ENCODE assay signal across 16 cellular contexts in genomic region chr17:75723201-75723930, GRCh38. TPM values are rescaled to one million over a fixed set of nuclear protein-coding genes. Genes with fewer than 3 reads are reported as not detected.
DNase-seq lines count a peak whose midpoint lies in the region; ATAC-seq, FAIRE-seq and TF ChIP-seq lines count a peak whose summit lies in the region.
"Had no signal": no experiment of that assay in that cellular context is flagged by ENCODE, and none has a peak within 500 bp of the region (broad histone marks: within the 10 kb centered on the region; RNA-seq: fewer than 3 reads in every experiment).

No MANE protein-coding gene starts in this region.

- H3K36me3 ChIP-seq in bronchial epithelial cell (ENCODE audit: control insufficient read depth, insufficient read depth, low read length): peaks cover 38% of the 10 kb centered on the region
- peaks cover 0 to 46% (median 3%) of the 10 kb centered on the region in 3 donors for H3K36me3 ChIP-seq in tibial nerve
- H3K36me3 ChIP-seq in BE2C: no peaks in the 10 kb centered on the region

- H3K4me1 ChIP-seq in tibial nerve: peaks cover 0 to 63% (median 23%) of the 10 kb centered on the region in 4 donors
- no peaks in the 10 kb centered on the region for H3K4me1 ChIP-seq in BE2C

- FAIRE-seq in bronchial epithelial cell (lab: Jason Lieb, UNC): peak; percentile 28
- FAIRE-seq: A204.1, colon, GM12891 had no signal

- 27 to 49% methylated on average over 3 to 9 of the region's 16 CpGs for WGBS in tibial nerve, 2 donors

- H3K9me3 ChIP-seq in tibial nerve (no peaks in the 10 kb centered on the region), BE2C (no peaks in the 10 kb centered on the region)

- TF ChIP-seq EP300 in tibial nerve (IDR thresholded peaks at IDR 0.05): peak in 1 of 2 donors; percentile 44

- TF ChIP-seq POLR2A in tibial nerve (IDR thresholded peaks at IDR 0.05): no peak

- DNase-seq in NCI-H2081 (lab: John Stamatoyannopoulos, UW): peak; percentile 17 to 21
- DNase-seq in NCI-H2081 treated with DMSO at 0.1 percent for 48 hours (lab: John Stamatoyannopoulos, UW): no peak
- peak; percentile 72 for DNase-seq in bronchial epithelial cell (ENCODE audit: low read depth)
- DNase-seq in tibial nerve (ENCODE audit: low spot score in 2 of 2): no peak
- no peak for DNase-seq in activated naive CD4-positive, alpha-beta T cell treated with anti-CD3 and anti-CD28 coated beads, Interleukin-2, amount 50 U/mL, for 16 hours
- no peak for DNase-seq in BE2C
- DNase-seq: activated CD4-positive, alpha-beta T cell treated with anti-CD3 and anti-CD28 coated beads for 1 hour; DMS 273 treated with DMSO at 0.1 percent for 48 hours; NCI-H2227 treated with DMSO at 0.1 percent for 48 hours; stimulated activated CD8-positive, alpha-beta memory T cell treated with anti-CD3 and anti-CD28 coated beads, Interleukin-4, amount 100 ng/mL, for 48 hours had no signal

- H3K27ac ChIP-seq in layer of hippocampus (ENCODE audit: low read depth, low read length): peak overlapping the region; percentile 92
- peak overlapping the region; percentile 89 to 98 (median 95) for H3K27ac ChIP-seq in tibial nerve
- H3K27ac ChIP-seq: SK-N-MC had no signal

- no peaks in the 10 kb centered on the region for H3K27me3 ChIP-seq in bronchial epithelial cell (ENCODE audit: control insufficient read depth, insufficient read depth, low read length)
- peaks cover 3% of the 10 kb centered on the region for H3K27me3 ChIP-seq in layer of hippocampus (ENCODE audit: control insufficient read depth, insufficient read depth, low read length)
- H3K27me3 ChIP-seq in tibial nerve: peaks cover 0 to 26% of the 10 kb centered on the region in 2 donors
- H3K27me3 ChIP-seq in BE2C: peaks cover 40% of the 10 kb centered on the region

- no peak for ATAC-seq in HG02610 (IDR thresholded peaks at IDR 0.05; ENCODE audit: unreplicated experiment)

- TF ChIP-seq CTCF in bronchial epithelial cell (IDR thresholded peaks at IDR 0.05; ENCODE audit: insufficient read depth, low read length, severe bottlenecking) (no peak), tibial nerve (IDR thresholded peaks at IDR 0.05) (no peak), BE2C (IDR thresholded peaks at IDR 0.05; ENCODE audit: low read depth, low read length) (no peak)

- H3K4me3 ChIP-seq in bronchial epithelial cell (ENCODE audit: low read depth, low read length) (peak overlapping the region; percentile 97), tibial nerve (peak overlapping the region; percentile 57 to 84 (median 74)), BE2C (ENCODE audit: low read depth, low read length) (no peak overlapping the region)
- H3K4me3 ChIP-seq: SK-N-MC had no signal

RNA-seq across cellular contexts. Expression of gene ITGB4, which starts 2.1 kb away (rescaled TPM):
- total RNA-seq in bronchial epithelial cell (297 and 565 TPM in 2 replicates), tibial nerve (100 to 1,000 TPM; 211 to 335 (median 233) TPM)
- polyA plus RNA-seq in BE2C (2012; ENCODE audit: insufficient read depth, insufficient read length, low read depth): 2.8 TPM

RNA-seq across cellular contexts. Expression of gene GALK1, which starts 41.6 kb away (rescaled TPM):
- total RNA-seq in bronchial epithelial cell: 13.4 and 32.8 TPM in 2 replicates
- total RNA-seq in tibial nerve: 10 to 100 TPM; 54.5 to 57.5 (median 55.6) TPM
- polyA plus RNA-seq in BE2C (2012; ENCODE audit: insufficient read depth, insufficient read length, low read depth): 20.7 TPM

RNA-seq across cellular contexts. Expression of gene SAP30BP, which starts 56.2 kb away (rescaled TPM):
- total RNA-seq in bronchial epithelial cell: 58.4 and 65.0 TPM in 2 replicates
- total RNA-seq in tibial nerve: 100 to 1,000 TPM in 2 of 4 donors, 10 to 100 TPM in 2; 63.9 to 119 (median 95.3) TPM
- 162 TPM for polyA plus RNA-seq in BE2C (2012; ENCODE audit: insufficient read depth, insufficient read length, low read depth)

RNA-seq across cellular contexts. Expression of gene RECQL5, which starts 56.4 kb away (rescaled TPM):
- total RNA-seq in bronchial epithelial cell: 11.6 and 28.9 TPM in 2 replicates
- 10 to 100 TPM; 23.2 to 51.9 (median 34.7) TPM for total RNA-seq in tibial nerve
- polyA plus RNA-seq in BE2C (2012; ENCODE audit: insufficient read depth, insufficient read length, low read depth): 69.1 TPM

Comparison
In these comparisons a context has a peak if more than half of its experiments do, and no peak if none do; other contexts are left out.
1. DNase-seq: peak in NCI-H2081 (2 of 2) and bronchial epithelial cell (single experiment); none in NCI-H2081 treated with DMSO at 0.1 percent for 48 hours (single experiment), tibial nerve (0 of 2), activated naive CD4-positive, alpha-beta T cell treated with anti-CD3 and anti-CD28 coated beads, Interleukin-2, amount 50 U/mL, for 16 hours (single experiment) and BE2C (single experiment).